9 cellular contexts compared by ENCODE assay signal in genomic region chr13:99237981-99238662, GRCh38. TPM values are rescaled to one million over a fixed set of nuclear protein-coding genes. Genes with fewer than 3 reads are reported as not detected.
A peak's percentile ranks its signal among the peaks of the same experiment; 100 is the strongest.
DNase-seq lines count a peak whose midpoint lies in the region; ATAC-seq and TF ChIP-seq lines count a peak whose summit lies in the region.
"Had no signal": no experiment of that assay in that cellular context is flagged by ENCODE, and none has a peak within 500 bp of the region (broad histone marks: within the 10 kb centered on the region; RNA-seq: fewer than 3 reads in every experiment).

No MANE protein-coding gene starts in this region.

- H3K4me2 ChIP-seq in OCI-LY1 (ENCODE audit: low read length): peak overlapping the region; percentile 52

- no peaks in the 10 kb centered on the region; the same call in 1 of the 2 replicates for H3K79me2 ChIP-seq in OCI-LY1 (ENCODE audit: insufficient read depth, low read length)

- no peak overlapping the region for H2AFZ ChIP-seq in OCI-LY1 (ENCODE audit: low read length)

- intact Hi-C loops in right lobe of liver (cut with DNase I): no loop called here

- no peak for TF ChIP-seq CTCF in GM12865 (IDR thresholded peaks at IDR 0.05; ENCODE audit: insufficient read depth, low read depth, low read length, missing control alignments)
- no peak for TF ChIP-seq CTCF in OCI-LY1 (IDR thresholded peaks at IDR 0.05; ENCODE audit: low read length)
- TF ChIP-seq CTCF in right lobe of liver (IDR thresholded peaks at IDR 0.05): no peak
- no peak for TF ChIP-seq CTCF in brain microvascular endothelial cell (IDR thresholded peaks at IDR 0.05; ENCODE audit: low read depth, low read length, missing control alignments)

- H3K27ac ChIP-seq in OCI-LY1 (ENCODE audit: low read depth, low read length, poor library complexity, severe bottlenecking) (peak overlapping the region; percentile 61), right lobe of liver (peak overlapping the region in 2 of 3 donors; percentile 39 to 64), brain microvascular endothelial cell (no peak overlapping the region)

- H3F3A ChIP-seq in OCI-LY1 (ENCODE audit: insufficient read depth, low read length): no peaks in the 10 kb centered on the region

- 27% methylated on average over 8 of the region's 8 CpGs for WGBS in right lobe of liver (ENCODE audit: insufficient coverage, low coverage, low lambda C conversion rate, missing lambda C conversion rate)

- no peaks in the 10 kb centered on the region for H3K9me2 ChIP-seq in OCI-LY1 (ENCODE audit: low read depth, low read length)

- peaks cover 21% of the 10 kb centered on the region for H3K4me1 ChIP-seq in OCI-LY1 (ENCODE audit: insufficient read depth, low read length, severe bottlenecking)
- no peaks in the 10 kb centered on the region for H3K4me1 ChIP-seq in right lobe of liver

- H4K20me1 ChIP-seq in OCI-LY1 (ENCODE audit: insufficient read depth, low read length): no peaks in the 10 kb centered on the region

- H3K36me3 ChIP-seq in OCI-LY1 (ENCODE audit: insufficient read depth, low read length): peaks cover 25% of the 10 kb centered on the region
- H3K36me3 ChIP-seq in right lobe of liver: peaks cover 0 to 16% (median 2%) of the 10 kb centered on the region in 4 donors
- H3K36me3 ChIP-seq in brain microvascular endothelial cell (replicated peaks): peaks cover 11% of the 10 kb centered on the region

- ATAC-seq in GM21390 (IDR thresholded peaks at IDR 0.05; ENCODE audit: unreplicated experiment): peak; percentile 77
- ATAC-seq in right lobe of liver: peak; percentile 77 to 91 (median 82)

- in situ Hi-C loops in ACHN (cut with HindIII; ENCODE audit: low pct_ligation_motif_present, low pct_unique_long_range_greater_than_20kb, low sequenced_read_pairs): no loop called here
- in situ Hi-C loops in brain microvascular endothelial cell (cut with HindIII; ENCODE audit: low pct_ligation_motif_present, low sequenced_read_pairs): no loop called here

- H3K9ac ChIP-seq in OCI-LY1 (ENCODE audit: low read length): no peak overlapping the region

- H3K27me3 ChIP-seq in OCI-LY1 (ENCODE audit: insufficient read depth, low read length): no peaks in the 10 kb centered on the region
- H3K27me3 ChIP-seq in right lobe of liver: no peaks in the 10 kb centered on the region
- no peaks in the 10 kb centered on the region for H3K27me3 ChIP-seq in brain microvascular endothelial cell (replicated peaks)

- TF ChIP-seq POLR2A in right lobe of liver (IDR thresholded peaks at IDR 0.05): no peak

- no peaks in the 10 kb centered on the region for H3K9me3 ChIP-seq in OCI-LY1 (ENCODE audit: low read length)
- no peaks in the 10 kb centered on the region for H3K9me3 ChIP-seq in right lobe of liver

- DNase-seq in GM12865 (ENCODE audit: low read depth) (peak; percentile 57), right lobe of liver (no peak), ACHN (no peak), brain microvascular endothelial cell (no peak), ecto neural progenitor cell (ENCODE audit: low spot score) (no peak), NCI-H1930 (lab: John Stamatoyannopoulos, UW) (no peak)

- H3K4me3 ChIP-seq in GM12865 (ENCODE audit: low read depth, low read length) (peak overlapping the region; percentile 5; the same call in 1 of the 2 replicates), OCI-LY1 (ENCODE audit: low read depth, low read length, poor library complexity, severe bottlenecking) (peak overlapping the region; percentile 17), right lobe of liver (peak overlapping the region; percentile 4 to 31 (median 11)), brain microvascular endothelial cell (ENCODE audit: low read depth, low read length) (no peak overlapping the region)

RNA-seq across cellular contexts. Expression of gene GPR18, which starts 20.1 kb away (rescaled TPM):
- total RNA-seq in right lobe of liver: under 1 TPM in 2 of 6 experiments, not detected in 4; 0.13 to 0.17 TPM
- total RNA-seq: bronchial epithelial cell had no signal

RNA-seq across cellular contexts. Expression of gene UBAC2, which starts 37.5 kb away (rescaled TPM):
- 10 to 100 TPM; 30.2 to 45.0 (median 37.0) TPM for total RNA-seq in right lobe of liver
